Comparison of ENCODE assay signal across 28 cellular contexts in genomic region chr18:67969458-67969857, GRCh38.
"Had no signal": no experiment of that assay in that cellular context is flagged by ENCODE, and none has a peak within 500 bp of the region (broad histone marks: within the 10 kb centered on the region; RNA-seq: fewer than 3 reads in every experiment).

No MANE protein-coding gene starts in this region.

- ATAC-seq: activated CD4-positive, alpha-beta T cell treated with anti-CD3 and anti-CD28 coated beads for 36 hours; activated CD4-positive, CD25-positive, alpha-beta regulatory T cell treated with anti-CD3 and anti-CD28 coated beads, Interleukin-2, amount 50 U/mL, for 24 hours; activated CD8-positive, alpha-beta T cell treated with anti-CD3 and anti-CD28 coated beads, Interleukin-2, amount 10 ng/mL, durations not matched to agents 7 days and 5 days; body of pancreas; WTC11 had no signal

- H3K4me1 ChIP-seq: body of pancreas, breast epithelium, Peyer's patch, SJSA1 had no signal

- H3K9me3 ChIP-seq: body of pancreas, breast epithelium, Peyer's patch, SJSA1, SK-N-SH had no signal

- H3K9ac ChIP-seq: SK-N-SH had no signal

- H3K4me3 ChIP-seq: body of pancreas, breast epithelium, Peyer's patch, SJSA1 had no signal

- DNase-seq: activated CD4-positive, alpha-beta T cell treated with anti-CD3 and anti-CD28 coated beads for 36 hours; activated CD4-positive, alpha-beta T cell treated with anti-CD3 and anti-CD28 coated beads, Interleukin-2, amount 10 ng/mL, durations not matched to agents 7 days and 5 days; activated CD4-positive, alpha-beta T cell treated with anti-CD3 and anti-CD28 coated beads, Interleukin-2, amount 50 U/mL, for 48 hours; activated CD8-positive, alpha-beta T cell treated with anti-CD3 and anti-CD28 coated beads, Interleukin-2, amount 10 ng/mL, durations not matched to agents 7 days and 5 days; activated gamma-delta T cell; activated naive CD4-positive, alpha-beta T cell treated with Interleukin-2 at 50 U/mL for 16 hours; activated naive CD8-positive, alpha-beta T cell treated with anti-CD3 and anti-CD28 coated beads, Interleukin-2, amount 10 ng/mL, durations not matched to agents 7 days and 5 days; activated T-cell treated with anti-CD3 and anti-CD28 coated beads, Interleukin-2, amount 50 U/mL, for 24 hours; amygdala; body of pancreas; Karpas-422; KBM-7; NCI-H1105; NCI-H1436; NCI-H1694; NCI-H1930; NCI-H2081 treated with DMSO at 0.1 percent for 48 hours; NCI-H446; NCI-H510A treated with DMSO at 0.1 percent for 48 hours; NCI-H526 treated with DMSO at 0.1 percent for 48 hours; Peyer's patch; RPMI8226; SHP77 treated with DMSO at 0.1 percent for 48 hours; SK-N-SH had no signal

- H3K27ac ChIP-seq: body of pancreas, breast epithelium, Peyer's patch, SJSA1 had no signal

- H3K36me3 ChIP-seq: breast epithelium, Peyer's patch, SJSA1 had no signal

- H3K27me3 ChIP-seq: body of pancreas, breast epithelium, Peyer's patch had no signal

- H3K9me2 ChIP-seq: SK-N-SH had no signal

- H3K4me2 ChIP-seq: SK-N-SH had no signal
